In the genomic region with DNA sequence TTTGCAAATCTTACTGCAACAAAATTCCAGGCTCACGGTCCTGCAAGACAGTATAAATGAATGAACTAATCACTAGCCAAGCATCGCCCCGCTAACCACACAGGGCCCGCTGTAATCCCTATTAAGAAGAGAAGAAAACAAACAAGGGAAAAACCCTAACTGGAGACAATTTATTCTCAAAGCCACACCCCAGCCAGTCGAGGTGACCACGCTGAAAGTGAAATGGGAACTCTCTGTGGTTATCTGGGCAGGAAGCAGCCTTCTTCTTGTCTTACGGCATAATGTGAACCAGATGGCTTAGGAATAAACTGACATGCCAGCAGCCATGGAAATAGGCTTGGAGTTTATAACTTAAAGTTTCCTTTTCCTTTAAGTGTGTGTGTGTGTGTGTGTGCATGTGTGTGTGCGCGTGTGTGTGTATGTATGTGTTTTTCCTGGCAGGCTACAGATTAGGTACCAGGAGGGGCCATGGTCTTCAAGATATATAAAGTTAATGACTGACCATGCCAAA, we compare ENCODE assay signal across 8 cellular contexts.
DNase-seq lines count a peak whose midpoint lies in the region; ATAC-seq, FAIRE-seq and TF ChIP-seq lines count a peak whose summit lies in the region.

No MANE protein-coding gene starts in this region.

- H3K27ac ChIP-seq in SJSA1 (peak overlapping the region; percentile 77), cardiac muscle cell (peak overlapping the region; percentile 59), tibial nerve (peak overlapping the region in 3 of 4 donors; percentile 10 to 45 (median 18))

- H3K4me1 ChIP-seq in SJSA1 (replicated peaks) (peaks cover 27% of the 10 kb centered on the region), cardiac muscle cell (ENCODE audit: low read depth) (peaks cover 51% of the 10 kb centered on the region), tibial nerve (peaks cover 0 to 35% (median 9%) of the 10 kb centered on the region in 4 donors)

- no peak for FAIRE-seq in H54 (lab: Jason Lieb, UNC)

- H3K9me3 ChIP-seq in SJSA1 (replicated peaks): no peaks in the 10 kb centered on the region
- no peaks in the 10 kb centered on the region for H3K9me3 ChIP-seq in cardiac muscle cell (ENCODE audit: low read depth)
- no peaks in the 10 kb centered on the region for H3K9me3 ChIP-seq in tibial nerve

- H3K36me3 ChIP-seq in SJSA1 (no peaks in the 10 kb centered on the region), cardiac muscle cell (no peaks in the 10 kb centered on the region), tibial nerve (peaks cover 0 to 4% (median 0%) of the 10 kb centered on the region in 3 donors)

- TF ChIP-seq EP300 in tibial nerve (IDR thresholded peaks at IDR 0.05): peak in 1 of 2 donors; percentile 29

- 13 to 18% methylated on average over 9 of the region's 9 CpGs for WGBS in tibial nerve, 2 donors

- peak; percentile 91 for DNase-seq in AG10803 (ENCODE audit: low read depth)
- peak; percentile 40 for DNase-seq in GM19238 (ENCODE audit: insufficient read length, low spot score)
- DNase-seq in SJSA1 (ENCODE audit: low read depth in 1 of 2, low spot score in 2 of 2): peak; percentile 94 to 99
- DNase-seq in cardiac muscle cell (ENCODE audit: low read depth in 1 of 2, low spot score in 1 of 2): peak in 1 of 2 donors; percentile 88
- DNase-seq in tibial nerve (ENCODE audit: low spot score in 2 of 2): peak in 1 of 2 donors; percentile 32
- DNase-seq in activated effector memory CD4-positive, alpha-beta T cell treated with anti-CD3 and anti-CD28 coated beads, Interleukin-2, amount 50 U/mL, for 16 hours: no peak
- no peak for DNase-seq in H54 (ENCODE audit: insufficient read length, low spot score)

- H3K4me3 ChIP-seq in AG10803 (ENCODE audit: low read length): peak overlapping the region; percentile 34
- no peak overlapping the region for H3K4me3 ChIP-seq in SJSA1
- no peak overlapping the region for H3K4me3 ChIP-seq in cardiac muscle cell
- H3K4me3 ChIP-seq in tibial nerve: peak overlapping the region in 1 of 4 donors; percentile 14

- no peak for TF ChIP-seq POLR2A in tibial nerve (IDR thresholded peaks at IDR 0.05)
- TF ChIP-seq POLR2A in H54 (IDR thresholded peaks at IDR 0.05; ENCODE audit: low read depth, low read length): no peak

- ATAC-seq in HG03095 (IDR thresholded peaks at IDR 0.05; ENCODE audit: unreplicated experiment): peak; percentile 100

- no peaks in the 10 kb centered on the region for H3K27me3 ChIP-seq in SJSA1 (replicated peaks)
- H3K27me3 ChIP-seq in cardiac muscle cell: no peaks in the 10 kb centered on the region
- no peaks in the 10 kb centered on the region for H3K27me3 ChIP-seq in tibial nerve

- TF ChIP-seq CTCF in AG10803 (conservative IDR thresholded peaks at IDR 0.05; ENCODE audit: low read length) (no peak), cardiac muscle cell (IDR thresholded peaks at IDR 0.05; ENCODE audit: low read depth, low read length) (no peak), tibial nerve (IDR thresholded peaks at IDR 0.05) (no peak)

Comparison
In these comparisons a context has a peak if more than half of its experiments do, and no peak if none do; other contexts are left out.
1. DNase-seq: peak in AG10803 (single experiment), GM19238 (single experiment) and SJSA1 (2 of 2); none in activated effector memory CD4-positive, alpha-beta T cell treated with anti-CD3 and anti-CD28 coated beads, Interleukin-2, amount 50 U/mL, for 16 hours (single experiment) and H54 (single experiment).
2. H3K27ac ChIP-seq: peak in every context shown above with its lines; median percentile 77 in SJSA1; 59 in cardiac muscle cell; 18 in tibial nerve.